In the genomic region with DNA sequence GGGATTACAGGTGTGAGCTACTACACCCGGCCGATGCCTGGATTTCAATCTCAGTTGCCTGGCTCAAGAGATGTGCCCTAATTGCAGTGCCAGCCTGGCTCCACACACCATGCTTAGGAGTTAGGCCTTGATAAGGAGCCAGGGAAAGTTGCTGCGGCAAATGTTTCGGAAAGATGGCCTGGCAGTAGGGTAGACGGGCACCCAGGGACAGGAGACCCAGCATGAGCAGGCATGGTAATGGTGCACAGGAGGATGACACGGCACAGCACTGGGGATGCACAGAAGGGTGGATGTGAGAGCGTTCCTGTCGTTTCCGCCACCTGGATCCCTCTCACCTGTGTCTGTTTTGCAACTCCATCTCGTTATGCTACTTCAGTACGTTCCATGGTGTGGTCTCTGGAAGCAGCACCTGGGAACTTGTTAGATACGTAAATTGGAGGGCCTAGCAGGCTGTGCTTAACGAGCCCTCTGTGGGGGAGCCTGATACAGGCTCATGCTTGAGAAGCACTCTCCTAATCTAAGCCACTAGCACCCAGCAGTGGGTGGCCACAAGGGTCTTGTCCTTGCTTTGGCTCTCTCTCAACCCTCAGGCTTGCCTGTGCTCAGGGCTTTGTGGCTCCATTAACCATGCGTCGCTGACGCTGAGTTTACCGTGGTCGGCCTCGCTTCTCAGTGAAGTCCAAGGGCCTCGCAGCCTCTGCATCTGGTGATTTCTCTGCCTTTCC, we compare ENCODE assay signal across 1 cellular context.
A peak's percentile ranks its signal among the peaks of the same experiment; 100 is the strongest.
TF ChIP-seq lines count a peak whose summit lies in the region.

No MANE protein-coding gene starts in this region.

TF ChIP-seq in H1, 55 proteins besides CTCF, POLR2A, EP300 and RAD21:
- TF ChIP-seq POLR2AphosphoS5 (IDR thresholded peaks at IDR 0.05; ENCODE audit: low read depth, low read length) (0 out of 2 replicates have a peak, but pooled peaks have one; percentile 34), CEBPB (IDR thresholded peaks at IDR 0.05; ENCODE audit: low read depth, low read length) (no peak), RFX5 (IDR thresholded peaks at IDR 0.05; ENCODE audit: borderline replicate concordance, low read depth, low read length) (no peak), ZNF274 (IDR thresholded peaks at IDR 0.05; ENCODE audit: borderline replicate concordance, extremely low read depth, low read length) (no peak), GABPA (IDR thresholded peaks at IDR 0.05; ENCODE audit: borderline replicate concordance, insufficient read depth, low read length) (no peak), KDM1A (IDR thresholded peaks at IDR 0.05; ENCODE audit: borderline replicate concordance, low read length) (no peak)
